Comparison of ENCODE assay signal across 27 cellular contexts in the genomic region with DNA sequence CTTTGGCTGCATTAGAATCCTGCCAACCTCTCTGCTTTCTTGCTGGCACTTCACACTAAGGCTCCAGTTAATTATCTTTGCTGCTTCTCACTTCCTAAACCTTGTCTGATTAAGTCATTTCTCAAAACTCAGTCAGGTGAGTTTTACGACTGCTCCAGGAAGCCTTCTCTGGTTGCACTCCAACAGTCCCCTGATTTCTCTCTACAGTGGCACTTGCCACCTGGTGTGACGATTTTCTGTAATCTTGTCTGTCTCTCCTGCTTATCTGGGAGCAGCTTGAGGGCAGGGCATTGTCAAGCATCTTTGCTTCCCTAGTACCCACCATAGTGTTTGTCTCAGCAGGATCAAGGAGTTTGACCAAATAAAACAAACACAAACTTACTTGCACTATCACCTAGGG.
"Had no signal": no experiment of that assay in that cellular context is flagged by ENCODE, and none has a peak within 500 bp of the region (broad histone marks: within the 10 kb centered on the region; RNA-seq: fewer than 3 reads in every experiment).

No MANE protein-coding gene starts in this region.

- H3K4me1 Mint-ChIP-seq: naive thymus-derived CD8-positive, alpha-beta T cell; stimulated activated memory B cell treated with anti-CD40 and anti-IgM and Interleukin-4, amounts not matched to agents 10 μg/mL and 1 μg/mL and 100 μg/mL, for 72 hours had no signal

- H3K9me3 ChIP-seq: esophagus muscularis mucosa, gastroesophageal sphincter, heart left ventricle, left lung, ovary, psoas muscle, sigmoid colon, spleen, testis, tibial artery had no signal

- H3K27me3 ChIP-seq: ovary, testis, tibial artery had no signal

- H3K27ac ChIP-seq: dorsolateral prefrontal cortex, esophagus muscularis mucosa, foreskin keratinocyte, gastroesophageal sphincter, heart left ventricle, left lung, ovary, psoas muscle, sigmoid colon, spleen, testis, tibial artery had no signal

- H3K36me3 Mint-ChIP-seq: naive thymus-derived CD8-positive, alpha-beta T cell; stimulated activated memory B cell treated with anti-CD40 and anti-IgM and Interleukin-4, amounts not matched to agents 10 μg/mL and 1 μg/mL and 100 μg/mL, for 72 hours; type B pancreatic cell had no signal

- H3K36me3 ChIP-seq: esophagus muscularis mucosa, gastroesophageal sphincter, heart left ventricle, left lung, ovary, sigmoid colon, spleen, tibial artery had no signal

- H3K4me3 ChIP-seq: dorsolateral prefrontal cortex, esophagus muscularis mucosa, gastroesophageal sphincter, heart left ventricle, left lung, ovary, psoas muscle, sigmoid colon, spleen, testis, tibial artery had no signal

- ATAC-seq: foreskin keratinocyte; gastroesophageal sphincter; heart left ventricle; left lung; naive thymus-derived CD8-positive, alpha-beta T cell; psoas muscle; right cardiac atrium; stimulated activated memory B cell treated with anti-CD40 and anti-IgM and Interleukin-4, amounts not matched to agents 10 μg/mL and 1 μg/mL and 100 μg/mL, for 72 hours; stimulated activated naive CD8-positive, alpha-beta T cell treated with anti-CD3 and anti-CD28 coated beads, Interleukin-15, Interleukin-2, amounts not matched to agents 100 U/mL and 50 U/mL, for 24 hours had no signal

- H3K4me1 ChIP-seq: foreskin keratinocyte, gastroesophageal sphincter, psoas muscle, spleen, testis, tibial artery had no signal

- DNase-seq: dorsolateral prefrontal cortex; effector CD4-positive, alpha-beta T cell; foreskin keratinocyte; heart left ventricle; hippocampal formation; kidney glomerular epithelial cell; left lung; mesenchymal stem cell; midbrain; naive thymus-derived CD8-positive, alpha-beta T cell; nephron progenitor cell; nucleus accumbens; ovary; posterior cingulate gyrus; psoas muscle; right cardiac atrium; sigmoid colon; spleen; stimulated activated CD4-positive, alpha-beta T cell treated with anti-CD3 and anti-CD28 coated beads, Interleukin-4, amount 100 ng/mL, for 4 hours; stimulated activated naive CD8-positive, alpha-beta T cell treated with anti-CD3 and anti-CD28 coated beads, Interleukin-15, Interleukin-2, amounts not matched to agents 100 U/mL and 50 U/mL, for 24 hours; substantia nigra; testis; tibial artery had no signal

- H3K4me3 Mint-ChIP-seq: naive thymus-derived CD8-positive, alpha-beta T cell; nephron progenitor cell; stimulated activated memory B cell treated with anti-CD40 and anti-IgM and Interleukin-4, amounts not matched to agents 10 μg/mL and 1 μg/mL and 100 μg/mL, for 72 hours; type B pancreatic cell had no signal

- H3K9me3 Mint-ChIP-seq: naive thymus-derived CD8-positive, alpha-beta T cell; nephron progenitor cell; stimulated activated memory B cell treated with anti-CD40 and anti-IgM and Interleukin-4, amounts not matched to agents 10 μg/mL and 1 μg/mL and 100 μg/mL, for 72 hours; type B pancreatic cell had no signal

- H3K27ac Mint-ChIP-seq: naive thymus-derived CD8-positive, alpha-beta T cell; nephron progenitor cell; stimulated activated memory B cell treated with anti-CD40 and anti-IgM and Interleukin-4, amounts not matched to agents 10 μg/mL and 1 μg/mL and 100 μg/mL, for 72 hours; type B pancreatic cell had no signal
